Comparison of ENCODE assay signal across 12 cellular contexts in the genomic region with DNA sequence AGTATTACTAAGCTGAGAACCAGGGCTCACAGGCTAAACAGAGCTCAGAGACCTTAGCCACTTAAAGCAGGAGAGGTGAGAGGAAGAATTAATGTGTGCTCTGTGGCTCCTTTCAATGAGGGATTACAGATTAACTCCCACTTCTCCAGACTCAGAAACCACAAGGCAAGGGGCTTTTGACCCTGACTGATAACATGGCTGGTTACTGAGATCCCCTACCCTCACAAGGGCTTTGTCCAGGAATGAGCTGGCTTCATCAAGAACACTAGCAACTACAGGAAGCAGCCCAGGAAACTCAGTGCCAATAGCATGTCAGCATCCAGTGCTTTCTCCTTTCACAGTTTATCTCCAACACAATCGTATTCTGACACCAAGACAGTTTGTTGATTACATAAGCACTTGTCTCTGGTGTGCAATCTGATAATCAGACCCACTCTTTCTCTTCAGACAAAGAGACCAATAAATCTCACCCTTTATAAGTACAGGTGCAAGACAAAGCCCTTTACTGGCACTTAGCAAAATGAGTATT. TPM values are rescaled to one million over a fixed set of nuclear protein-coding genes. Genes with fewer than 3 reads are reported as not detected.
DNase-seq lines count a peak whose midpoint lies in the region; ATAC-seq and TF ChIP-seq lines count a peak whose summit lies in the region.
"Had no signal": no experiment of that assay in that cellular context is flagged by ENCODE, and none has a peak within 500 bp of the region (broad histone marks: within the 10 kb centered on the region; RNA-seq: fewer than 3 reads in every experiment).

No MANE protein-coding gene starts in this region.

- TF ChIP-seq CTCF in cardiac muscle cell (IDR thresholded peaks at IDR 0.05; ENCODE audit: low read depth, low read length): no peak
- no peak for TF ChIP-seq CTCF in gastrocnemius medialis (IDR thresholded peaks at IDR 0.05 in 4 of 5, conservative IDR thresholded peaks at IDR 0.05 in 1 of 5)

- DNase-seq in cardiac muscle cell (ENCODE audit: low read depth in 1 of 2, low spot score in 1 of 2): no peak
- DNase-seq in cardiac septum (ENCODE audit: low spot score): no peak
- DNase-seq in NCI-H2196 (lab: John Stamatoyannopoulos, UW; ENCODE audit: unreplicated experiment): peak; percentile 80
- DNase-seq in dermis blood vessel endothelial cell: peak; percentile 59
- no peak for DNase-seq in aorta
- no peak for DNase-seq in NAMALWA (ENCODE audit: low spot score)
- DNase-seq in gastrocnemius medialis: no peak
- DNase-seq: activated CD8-positive, alpha-beta T cell treated with anti-CD3 and anti-CD28 coated beads for 36 hours; left cardiac atrium; psoas muscle; SHP77 treated with DMSO at 0.1 percent for 48 hours had no signal

- H3K27ac ChIP-seq in cardiac muscle cell: peak overlapping the region; percentile 64
- no peak overlapping the region for H3K27ac ChIP-seq in aorta (ENCODE audit: low read depth in 1 of 2, low read length in 2 of 2)
- H3K27ac ChIP-seq in gastrocnemius medialis: no peak overlapping the region
- H3K27ac ChIP-seq: psoas muscle had no signal

- H3K4me1 ChIP-seq in cardiac muscle cell (ENCODE audit: low read depth) (peaks cover 16% of the 10 kb centered on the region), aorta (ENCODE audit: control insufficient read depth in 1 of 2, insufficient read depth in 2 of 2, low read length in 2 of 2) (no peaks in the 10 kb centered on the region), gastrocnemius medialis (no peaks in the 10 kb centered on the region)
- H3K4me1 ChIP-seq: psoas muscle had no signal

- ATAC-seq in aorta (ENCODE audit: low FRiP score) (no peak), gastrocnemius medialis (no peak), HG03139 (IDR thresholded peaks at IDR 0.05; ENCODE audit: unreplicated experiment) (no peak)
- ATAC-seq: activated CD8-positive, alpha-beta T cell treated with anti-CD3 and anti-CD28 coated beads for 36 hours; left cardiac atrium; psoas muscle had no signal

- H3K4me3 ChIP-seq in cardiac muscle cell (no peak overlapping the region), aorta (ENCODE audit: low read length in 2 of 2) (no peak overlapping the region), gastrocnemius medialis (no peak overlapping the region)
- H3K4me3 ChIP-seq: psoas muscle had no signal

- in situ Hi-C loops in gastrocnemius medialis (cut with MboI; ENCODE audit: low sequenced_read_pairs in 4 of 4): loop anchor here in 2 of 4 donors (10.0 kb wide), 1 partner anchor 101 kb away; a partner anchor contains a TSS

- intact Hi-C loops in cardiac septum (cut with DNase I) (no loop called here), aorta (cut with DNase I) (loop anchor here in 1 of 2 donors (5.0 kb wide), 1 partner anchor 36 kb away; no protein-coding TSS in a partner anchor), gastrocnemius medialis (cut with DNase I; ENCODE audit: low total_unique reads) (no loop called here)

- no peak for TF ChIP-seq POLR2A in gastrocnemius medialis (IDR thresholded peaks at IDR 0.05)

- H3K36me3 ChIP-seq in cardiac muscle cell: peaks cover 9% of the 10 kb centered on the region
- peaks cover 2 to 12% of the 10 kb centered on the region in 2 donors for H3K36me3 ChIP-seq in aorta (ENCODE audit: control insufficient read depth in 1 of 2, insufficient read depth in 2 of 2, low read length in 1 of 2)
- H3K36me3 ChIP-seq in gastrocnemius medialis: peaks cover 0 to 33% of the 10 kb centered on the region in 2 donors

- H3K9me3 ChIP-seq in cardiac muscle cell (ENCODE audit: low read depth) (no peaks in the 10 kb centered on the region), aorta (ENCODE audit: control insufficient read depth, low read length) (no peaks in the 10 kb centered on the region), gastrocnemius medialis (no peaks in the 10 kb centered on the region)
- H3K9me3 ChIP-seq: psoas muscle had no signal

- H3K27me3 ChIP-seq in cardiac muscle cell: no peaks in the 10 kb centered on the region
- H3K27me3 ChIP-seq in aorta (ENCODE audit: control insufficient read depth in 1 of 2, insufficient read depth in 2 of 2, low read length in 1 of 2): no peaks in the 10 kb centered on the region
- H3K27me3 ChIP-seq in gastrocnemius medialis: no peaks in the 10 kb centered on the region

- 45 to 46% methylated on average over 1 of the region's 1 CpG for WGBS in aorta, 2 donors

RNA-seq across cellular contexts. Expression of a gene that starts 38.8 kb away (rescaled TPM):
- total RNA-seq in cardiac muscle cell (92.1 and 111 TPM in 2 replicates), cardiac septum (45.0 TPM), dermis blood vessel endothelial cell (35.1 and 36.6 TPM in 2 replicates), aorta (10 to 100 TPM; 44.2 to 45.5 TPM), gastrocnemius medialis (100 to 1,000 TPM in 1 of 4 donors, 10 to 100 TPM in 3; 53.8 to 101 (median 79.8) TPM)
- polyA plus RNA-seq in cardiac muscle cell (151 and 152 TPM in 2 replicates), aorta (10 to 100 TPM; 31.4 to 55.2 TPM)

Comparison
In these comparisons a context has a peak if more than half of its experiments do, and no peak if none do; other contexts are left out.
1. DNase-seq: peak in NCI-H2196 (single experiment) and dermis blood vessel endothelial cell (single experiment); none in cardiac muscle cell (0 of 2), cardiac septum (single experiment), aorta (0 of 2), NAMALWA (single experiment) and gastrocnemius medialis (0 of 2).